ENCODE assay signal across 1 cellular context in the genomic region with DNA sequence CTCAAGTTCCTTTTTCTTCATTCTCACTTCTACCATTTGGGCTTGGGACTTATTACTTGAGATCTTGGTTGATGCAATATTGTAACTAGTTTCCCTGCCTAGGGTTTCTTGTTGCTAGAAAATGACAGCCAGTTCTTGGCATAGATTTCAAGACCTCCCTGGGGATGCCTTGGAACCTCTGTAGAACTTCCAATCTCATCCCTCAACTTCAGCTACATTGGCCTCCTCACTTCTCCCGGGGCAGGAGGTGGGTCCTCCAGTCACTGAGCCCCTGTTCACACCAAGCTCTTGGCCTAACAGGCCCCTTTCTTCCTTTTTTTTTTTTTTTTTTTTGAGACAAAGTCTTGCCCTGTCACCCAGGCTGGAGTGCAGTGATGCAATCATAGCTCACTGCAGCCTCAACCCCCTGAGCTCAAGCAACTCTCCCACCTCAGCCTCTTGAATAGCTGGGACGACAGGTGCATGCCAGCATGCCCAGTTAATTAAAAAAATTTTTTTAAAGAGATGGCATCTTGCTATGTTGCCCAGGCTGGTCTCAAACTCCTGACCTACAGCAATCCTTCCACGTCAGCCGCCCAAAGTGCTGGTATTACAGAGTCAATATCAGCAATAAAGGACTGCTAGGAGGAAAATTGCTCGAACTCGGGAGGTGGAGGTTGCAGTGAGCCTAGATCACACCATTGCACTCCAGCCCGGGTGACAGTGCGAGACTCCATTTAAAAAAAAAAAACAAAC.
TF ChIP-seq lines count a peak whose summit lies in the region.

No MANE protein-coding gene starts in this region.

TF ChIP-seq in SK-N-SH treated with all-trans-retinoic acid at 6 μM for 48 hours, 23 proteins besides CTCF, POLR2A, EP300 and RAD21 (continued from another document):
- TF ChIP-seq, protein P1, sequence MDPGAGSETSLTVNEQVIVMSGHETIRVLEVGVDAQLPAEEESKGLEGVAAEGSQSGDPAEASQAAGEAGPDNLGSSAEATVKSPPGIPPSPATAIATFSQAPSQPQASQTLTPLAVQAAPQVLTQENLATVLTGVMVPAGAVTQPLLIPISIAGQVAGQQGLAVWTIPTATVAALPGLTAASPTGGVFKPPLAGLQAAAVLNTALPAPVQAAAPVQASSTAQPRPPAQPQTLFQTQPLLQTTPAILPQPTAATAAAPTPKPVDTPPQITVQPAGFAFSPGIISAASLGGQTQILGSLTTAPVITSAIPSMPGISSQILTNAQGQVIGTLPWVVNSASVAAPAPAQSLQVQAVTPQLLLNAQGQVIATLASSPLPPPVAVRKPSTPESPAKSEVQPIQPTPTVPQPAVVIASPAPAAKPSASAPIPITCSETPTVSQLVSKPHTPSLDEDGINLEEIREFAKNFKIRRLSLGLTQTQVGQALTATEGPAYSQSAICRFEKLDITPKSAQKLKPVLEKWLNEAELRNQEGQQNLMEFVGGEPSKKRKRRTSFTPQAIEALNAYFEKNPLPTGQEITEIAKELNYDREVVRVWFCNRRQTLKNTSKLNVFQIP (CRISPR knock-in tag; IDR thresholded peaks at IDR 0.05; ENCODE audit: borderline replicate concordance, low read depth): no peak
- no peak for TF ChIP-seq BACH2 (CRISPR knock-in tag; IDR thresholded peaks at IDR 0.05; ENCODE audit: borderline replicate concordance)
- TF ChIP-seq ZNF565 (CRISPR knock-in tag; conservative IDR thresholded peaks at IDR 0.05; ENCODE audit: low read depth): no peak
- no peak for TF ChIP-seq GLIS3 (CRISPR knock-in tag; IDR thresholded peaks at IDR 0.05)
- TF ChIP-seq SNAI2 (CRISPR knock-in tag; IDR thresholded peaks at IDR 0.05): no peak
TF ChIP-seq in SK-N-SH treated with all-trans-retinoic acid at 6 μM for 48 hours: peak in this region for 0.
